Comparison of ENCODE assay signal across 8 cellular contexts in the genomic region with DNA sequence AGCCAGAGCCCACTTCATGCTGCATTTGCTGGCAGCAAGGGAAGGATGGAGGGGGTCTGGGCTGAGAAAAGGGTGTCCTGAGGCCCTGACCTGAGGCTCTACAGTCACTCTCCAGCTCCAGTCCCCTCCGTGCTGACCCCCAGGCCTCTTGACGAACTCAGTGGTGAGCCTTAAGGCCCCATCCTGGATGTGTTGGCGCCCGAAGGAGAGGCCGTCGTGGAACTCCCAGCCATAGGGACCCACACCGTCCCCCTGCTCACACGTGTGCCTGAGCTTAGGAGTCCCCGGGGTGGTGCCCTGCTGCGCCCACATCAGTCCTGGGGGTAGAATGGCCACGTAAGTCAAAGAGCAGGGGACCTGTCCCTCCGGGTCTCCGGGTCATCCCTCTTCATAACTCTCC. TPM values are rescaled to one million over a fixed set of nuclear protein-coding genes. Genes with fewer than 3 reads are reported as not detected.
A peak's percentile ranks its signal among the peaks of the same experiment; 100 is the strongest.
DNase-seq lines count a peak whose midpoint lies in the region; ATAC-seq, FAIRE-seq and TF ChIP-seq lines count a peak whose summit lies in the region.

No MANE protein-coding gene starts in this region.

- H3K36me3 Mint-ChIP-seq in mesothelial cell of epicardium = no peaks in the 10 kb centered on the region

- no peaks in the 10 kb centered on the region for H3K9me3 Mint-ChIP-seq in mesothelial cell of epicardium

- H3K27me3 ChIP-seq in bronchial epithelial cell (ENCODE audit: control insufficient read depth, insufficient read depth, low read length) = no peaks in the 10 kb centered on the region

- H3K4me3 Mint-ChIP-seq in mesothelial cell of epicardium = peak overlapping the region; percentile 95

- peaks cover 23% of the 10 kb centered on the region for H3K4me1 Mint-ChIP-seq in mesothelial cell of epicardium

- peak overlapping the region; percentile 92 for H3K4me3 ChIP-seq in bronchial epithelial cell (ENCODE audit: low read depth, low read length)

- H3K36me3 ChIP-seq in bronchial epithelial cell (ENCODE audit: control insufficient read depth, insufficient read depth, low read length) = peaks cover 10% of the 10 kb centered on the region

- ATAC-seq in HG03432 (IDR thresholded peaks at IDR 0.05; ENCODE audit: unreplicated experiment) (peak; percentile 1), HG03439 (IDR thresholded peaks at IDR 0.05; ENCODE audit: unreplicated experiment) (no peak)

- peak overlapping the region; percentile 83 for H3K27ac Mint-ChIP-seq in mesothelial cell of epicardium

- H3K27me3 Mint-ChIP-seq in mesothelial cell of epicardium (ENCODE audit: low read depth) = no peaks in the 10 kb centered on the region

- FAIRE-seq in bronchial epithelial cell (lab: Jason Lieb, UNC) = no peak

- TF ChIP-seq CTCF in bronchial epithelial cell (IDR thresholded peaks at IDR 0.05; ENCODE audit: insufficient read depth, low read length, severe bottlenecking) (no peak), mesothelial cell of epicardium (IDR thresholded peaks at IDR 0.05; ENCODE audit: unreplicated experiment) (no peak)

- DNase-seq in AG20443 (ENCODE audit: low spot score) = peak; percentile 11
- no peak for DNase-seq in bronchial epithelial cell (ENCODE audit: low read depth)
- DNase-seq in mesothelial cell of epicardium (ENCODE audit: low spot score in 2 of 2, unreplicated experiment in 2 of 2) = no peak
- no peak for DNase-seq in HuH-7 (ENCODE audit: low spot score)
- no peak for DNase-seq in 8988T
- DNase-seq in NCI-H1092 treated with DMSO at 0.1 percent for 48 hours (lab: John Stamatoyannopoulos, UW) = no peak

RNA-seq across cellular contexts. Expression of gene MOGS, which starts 0.8 kb away (rescaled TPM):
- total RNA-seq in bronchial epithelial cell (49.5 and 50.6 TPM in 2 replicates), mesothelial cell of epicardium (61.6 to 68.7 TPM (median 62.6 TPM) in 3 replicates)

RNA-seq across cellular contexts. Expression of gene WBP1, which starts 6.2 kb away (rescaled TPM):
- total RNA-seq in bronchial epithelial cell = 31.1 and 50.3 TPM in 2 replicates
- 111 to 113 TPM (median 111 TPM) in 3 replicates for total RNA-seq in mesothelial cell of epicardium

RNA-seq across cellular contexts. Expression of gene MRPL53, which starts 8.1 kb away (rescaled TPM):
- total RNA-seq in bronchial epithelial cell (45.6 and 57.9 TPM in 2 replicates), mesothelial cell of epicardium (57.6 to 69.3 TPM (median 62.5 TPM) in 3 replicates)

RNA-seq across cellular contexts. Expression of gene INO80B, which starts 9.5 kb away (rescaled TPM):
- total RNA-seq in bronchial epithelial cell (13.7 and 26.6 TPM in 2 replicates), mesothelial cell of epicardium (42.9 to 48.1 TPM (median 45.3 TPM) in 3 replicates)

RNA-seq across cellular contexts. Expression of gene CCDC142, which starts 18.4 kb away (rescaled TPM):
- total RNA-seq in bronchial epithelial cell (12.1 and 12.8 TPM in 2 replicates), mesothelial cell of epicardium (25.5 to 29.4 TPM (median 26.2 TPM) in 3 replicates)
